ENCODE assay signal across 16 cellular contexts in the genomic region with DNA sequence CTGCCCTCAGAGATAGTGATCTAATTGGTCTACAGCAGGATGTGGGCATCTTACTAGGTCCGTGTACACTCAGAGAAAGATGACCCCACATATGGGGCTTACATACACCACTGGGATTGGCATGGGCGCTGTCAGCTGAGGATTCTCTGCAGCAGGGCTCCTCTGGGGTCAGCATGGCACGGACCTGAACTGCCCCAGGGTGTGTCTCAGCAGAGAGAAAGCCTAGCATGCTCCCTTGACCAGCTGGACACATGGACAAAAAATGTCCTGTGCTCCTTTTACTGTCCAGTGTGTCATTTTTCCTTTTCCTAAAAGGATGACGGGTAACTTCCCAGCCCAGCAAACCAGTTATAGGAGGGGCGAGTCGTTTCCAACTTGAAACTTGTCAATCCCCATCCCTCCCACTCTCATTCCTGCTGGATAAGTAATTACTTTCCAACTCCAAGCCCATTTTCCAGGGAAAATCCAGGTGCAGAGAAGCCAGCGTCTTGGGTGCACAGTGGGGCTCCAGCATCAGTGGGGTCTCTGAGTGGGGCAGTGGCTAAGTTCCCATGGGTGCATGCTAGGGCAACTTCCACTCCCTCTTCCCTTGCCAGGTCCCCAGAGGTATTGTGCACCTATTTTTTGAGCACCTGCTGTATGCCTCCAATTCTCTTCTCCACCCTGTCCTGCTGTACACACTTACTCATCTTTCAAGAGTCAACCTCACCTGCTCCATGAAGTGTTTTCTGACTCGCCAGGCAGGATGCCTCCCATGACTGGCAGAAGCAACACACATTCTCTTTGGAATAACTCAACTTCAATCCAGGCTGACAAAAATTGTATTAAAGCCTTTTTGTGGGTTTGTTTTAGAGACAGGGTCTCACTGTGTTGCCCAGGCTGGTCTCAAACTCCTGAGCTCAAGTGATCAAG. TPM values are rescaled to one million over a fixed set of nuclear protein-coding genes. Genes with fewer than 3 reads are reported as not detected.
DNase-seq lines count a peak whose midpoint lies in the region; ATAC-seq and TF ChIP-seq lines count a peak whose summit lies in the region.
"Had no signal": no experiment of that assay in that cellular context is flagged by ENCODE, and none has a peak within 500 bp of the region (broad histone marks: within the 10 kb centered on the region; RNA-seq: fewer than 3 reads in every experiment).

No MANE protein-coding gene starts in this region.

- no peaks in the 10 kb centered on the region for H3K79me2 ChIP-seq in mammary epithelial cell (ENCODE audit: insufficient read depth, low read length)

- H3K4me1 Mint-ChIP-seq in stimulated activated naive B cell treated with anti-CD40 and anti-IgM and Interleukin-4, amounts not matched to agents 10 μg/mL and 1 μg/mL and 100 μg/mL, for 72 hours = no peaks in the 10 kb centered on the region

- CTCF ChIA-PET in mammary epithelial cell (lab: Charles Lee; ENCODE audit: low non-redundant PET) = no interaction called here

- BruUV-seq in mammary epithelial cell (replicated peaks; lab: Mats Ljungman, UMichigan) = no TSS peak

- DNase-seq in mammary epithelial cell = peak; percentile 60
- no peak for DNase-seq in breast epithelium (ENCODE audit: low spot score in 2 of 2)
- peak; percentile 52 for DNase-seq in NCI-H226
- DNase-seq in epithelial cell of prostate (ENCODE audit: low read depth, low spot score) = no peak
- DNase-seq in COLO668 (lab: John Stamatoyannopoulos, UW; ENCODE audit: unreplicated experiment) = no peak
- DNase-seq in stimulated activated naive B cell treated with anti-CD40 and anti-IgM and Interleukin-4, amounts not matched to agents 10 μg/mL and 1 μg/mL and 100 μg/mL, for 72 hours = no peak
- DNase-seq in hypothalamus (lab: John Stamatoyannopoulos, UW) = no peak
- DNase-seq: BE2C; CD4-positive, CD25-positive, alpha-beta regulatory T cell; NCI-H1105 treated with DMSO at 0.1 percent for 48 hours; NCI-H1694; NCI-H524 had no signal

- intact Hi-C loops in mammary epithelial cell (cut with micrococcal nuclease) (no loop called here), breast epithelium (cut with DNase I; ENCODE audit: low total_unique reads) (no loop called here)

- in situ Hi-C loops in mammary epithelial cell (cut with MboI; ENCODE audit: low sequenced_read_pairs in 2 of 2) = no loop called here

- no peak for ATAC-seq in HG03139 (IDR thresholded peaks at IDR 0.05; ENCODE audit: unreplicated experiment)
- ATAC-seq in stimulated activated naive B cell treated with anti-CD40 and anti-IgM and Interleukin-4, amounts not matched to agents 10 μg/mL and 1 μg/mL and 100 μg/mL, for 72 hours (replicated peaks) = no peak

- peaks cover 13% of the 10 kb centered on the region for H3K4me1 ChIP-seq in mammary epithelial cell (ENCODE audit: insufficient read depth, low read length)
- no peaks in the 10 kb centered on the region for H3K4me1 ChIP-seq in breast epithelium

- H3K4me2 ChIP-seq in mammary epithelial cell (ENCODE audit: insufficient read depth, low read depth, low read length) = no peak overlapping the region

- H3K9me3 Mint-ChIP-seq in stimulated activated naive B cell treated with anti-CD40 and anti-IgM and Interleukin-4, amounts not matched to agents 10 μg/mL and 1 μg/mL and 100 μg/mL, for 72 hours = no peaks in the 10 kb centered on the region
- H3K9me3 Mint-ChIP-seq: CD4-positive, CD25-positive, alpha-beta regulatory T cell had no signal

- H3K27ac ChIP-seq in mammary epithelial cell (ENCODE audit: insufficient read depth, low read depth, low read length) = no peak overlapping the region
- H3K27ac ChIP-seq in breast epithelium = no peak overlapping the region
- peak overlapping the region; percentile 35 for H3K27ac ChIP-seq in epithelial cell of prostate
- H3K27ac ChIP-seq: RWPE1 had no signal

- H3K36me3 Mint-ChIP-seq in stimulated activated naive B cell treated with anti-CD40 and anti-IgM and Interleukin-4, amounts not matched to agents 10 μg/mL and 1 μg/mL and 100 μg/mL, for 72 hours = no peaks in the 10 kb centered on the region
- H3K36me3 Mint-ChIP-seq: CD4-positive, CD25-positive, alpha-beta regulatory T cell had no signal

- TF ChIP-seq POLR2A in breast epithelium (IDR thresholded peaks at IDR 0.05) = no peak

- H2AFZ ChIP-seq in mammary epithelial cell (ENCODE audit: low read depth, low read length) = no peak overlapping the region

- H3K4me3 Mint-ChIP-seq in stimulated activated naive B cell treated with anti-CD40 and anti-IgM and Interleukin-4, amounts not matched to agents 10 μg/mL and 1 μg/mL and 100 μg/mL, for 72 hours = no peak overlapping the region
- H3K4me3 Mint-ChIP-seq: CD4-positive, CD25-positive, alpha-beta regulatory T cell had no signal

- H4K20me1 ChIP-seq in mammary epithelial cell (ENCODE audit: insufficient read depth, low read length) = no peaks in the 10 kb centered on the region

- H3K27ac Mint-ChIP-seq in stimulated activated naive B cell treated with anti-CD40 and anti-IgM and Interleukin-4, amounts not matched to agents 10 μg/mL and 1 μg/mL and 100 μg/mL, for 72 hours = no peak overlapping the region
- H3K27ac Mint-ChIP-seq: CD4-positive, CD25-positive, alpha-beta regulatory T cell had no signal

- dilution Hi-C loops in mammary epithelial cell (cut with HindIII; ENCODE audit: low sequenced_read_pairs) = loop anchor here (5.0 kb wide), 1 partner anchor 52 kb away; no protein-coding TSS in a partner anchor

- no peak for TF ChIP-seq CTCF in mammary epithelial cell (conservative IDR thresholded peaks at IDR 0.05 in 1 of 2, IDR thresholded peaks at IDR 0.05 in 1 of 2; ENCODE audit: extremely low read depth in 1 of 2, insufficient read depth in 1 of 2, low read depth in 1 of 2, low read length in 2 of 2)
- TF ChIP-seq CTCF in breast epithelium (IDR thresholded peaks at IDR 0.05) = no peak

- H3K36me3 ChIP-seq in mammary epithelial cell (ENCODE audit: insufficient read depth, low read length) (no peaks in the 10 kb centered on the region), breast epithelium (no peaks in the 10 kb centered on the region)
- H3K36me3 ChIP-seq: BE2C had no signal

- H3K27me3 ChIP-seq in mammary epithelial cell (ENCODE audit: insufficient read depth, low read length) = no peaks in the 10 kb centered on the region
- no peaks in the 10 kb centered on the region for H3K27me3 ChIP-seq in breast epithelium
- H3K27me3 ChIP-seq: BE2C had no signal

- no peak overlapping the region for H3K9ac ChIP-seq in mammary epithelial cell (ENCODE audit: insufficient read depth, low read length)

- H3K9me3 ChIP-seq in mammary epithelial cell (replicated peaks; ENCODE audit: insufficient read depth, low read length) = no peaks in the 10 kb centered on the region
- no peaks in the 10 kb centered on the region for H3K9me3 ChIP-seq in breast epithelium
- H3K9me3 ChIP-seq: BE2C had no signal

- 68% methylated on average over 8 of the region's 8 CpGs for WGBS in mammary epithelial cell (ENCODE audit: low coverage, missing lambda C conversion rate)

- H3K4me3 ChIP-seq in mammary epithelial cell (replicated peaks in 1 of 3; ENCODE audit: insufficient read depth in 1 of 3, low read depth in 2 of 3, low read length in 3 of 3) (no peak overlapping the region), breast epithelium (no peak overlapping the region)

- peaks cover 9 to 16% of the 10 kb centered on the region in 2 donors for H3K27me3 Mint-ChIP-seq in stimulated activated naive B cell treated with anti-CD40 and anti-IgM and Interleukin-4, amounts not matched to agents 10 μg/mL and 1 μg/mL and 100 μg/mL, for 72 hours

RNA-seq across cellular contexts. Expression of a gene that starts 5.0 kb away (rescaled TPM):
- under 1 TPM in 1 of 2 donors, not detected in 1; 0.17 TPM for total RNA-seq in mammary epithelial cell
- 0.03 TPM for polyA plus RNA-seq in mammary epithelial cell
- not detected for polyA minus RNA-seq in mammary epithelial cell
- total RNA-seq in breast epithelium = under 1 TPM in 1 of 3 donors, not detected in 2; 0.29 TPM
- total RNA-seq: CD4-positive, CD25-positive, alpha-beta regulatory T cell; G401; LHCN-M2 had no signal

Comparison
In these comparisons a context has a peak if more than half of its experiments do, and no peak if none do; other contexts are left out.
1. DNase-seq: peak in mammary epithelial cell (single experiment) and NCI-H226 (single experiment); none in breast epithelium (0 of 2), epithelial cell of prostate (single experiment), COLO668 (single experiment), stimulated activated naive B cell treated with anti-CD40 and anti-IgM and Interleukin-4, amounts not matched to agents 10 μg/mL and 1 μg/mL and 100 μg/mL, for 72 hours (single experiment) and hypothalamus (0 of 51).